8 cellular contexts compared by ENCODE assay signal in genomic region chr2:24123212-24124002, GRCh38. TPM values are rescaled to one million over a fixed set of nuclear protein-coding genes. Genes with fewer than 3 reads are reported as not detected.
DNase-seq lines count a peak whose midpoint lies in the region; ATAC-seq lines count a peak whose summit lies in the region.

TSS of gene FAM228B (plus strand) at chr2:24123469. CDS start at chr2:24124362, 893 bp downstream.
TSS of gene PFN4 (minus strand) at chr2:24123334. CDS start at chr2:24122535, 799 bp downstream.

- CTCF ChIA-PET in activated CD4-positive, alpha-beta memory T cell treated with anti-CD3 and anti-CD28 coated beads, Interleukin-2, amount 10 ng/mL, durations not matched to agents 7 days and 5 days (lab: Charles Lee), result interaction anchor here (0.9 to 2.4 kb wide), 5 partner anchors 39 to 198 kb away, joined by 5 to 9 read pairs (median 6); partner anchors contain the start of genes ATAD2B and TP53I3

- H3K27me3 Mint-ChIP-seq in activated CD4-positive, alpha-beta memory T cell treated with anti-CD3 and anti-CD28 coated beads, Interleukin-2, amount 10 ng/mL, durations not matched to agents 7 days and 5 days, result no peaks in the 10 kb centered on the region

- peaks cover 3% of the 10 kb centered on the region for H3K36me3 Mint-ChIP-seq in activated CD4-positive, alpha-beta memory T cell treated with anti-CD3 and anti-CD28 coated beads, Interleukin-2, amount 10 ng/mL, durations not matched to agents 7 days and 5 days (ENCODE audit: low read depth)

- ATAC-seq in GM19328 (IDR thresholded peaks at IDR 0.05; ENCODE audit: unreplicated experiment) (peak; percentile 84), HG03457 (IDR thresholded peaks at IDR 0.05; ENCODE audit: unreplicated experiment) (peak; percentile 87)

- peak within 1 kb of the TSS; percentile 41 for H3K27ac Mint-ChIP-seq in activated CD4-positive, alpha-beta memory T cell treated with anti-CD3 and anti-CD28 coated beads, Interleukin-2, amount 10 ng/mL, durations not matched to agents 7 days and 5 days

- no peaks in the 10 kb centered on the region for H3K9me3 Mint-ChIP-seq in activated CD4-positive, alpha-beta memory T cell treated with anti-CD3 and anti-CD28 coated beads, Interleukin-2, amount 10 ng/mL, durations not matched to agents 7 days and 5 days

- peak; percentile 92 for DNase-seq in CD1c-positive myeloid dendritic cell (ENCODE audit: extremely low spot score)
- DNase-seq in NCI-H526 (lab: John Stamatoyannopoulos, UW), result peak; percentile 43 to 91
- peak; percentile 69 for DNase-seq in activated CD4-positive, alpha-beta memory T cell treated with anti-CD3 and anti-CD28 coated beads, Interleukin-2, amount 10 ng/mL, durations not matched to agents 7 days and 5 days
- peak; percentile 12 for DNase-seq in effector CD4-positive, alpha-beta T cell
- DNase-seq in medulla oblongata (ENCODE audit: extremely low spot score), result peak; percentile 87
- DNase-seq in stimulated activated CD8-positive, alpha-beta memory T cell treated with anti-CD3 and anti-CD28 coated beads, Interleukin-12 subunit alpha, Interleukin-12 subunit beta, amount 100 ng/mL, for 1 hour (ENCODE audit: low read depth), result peak; percentile 29

- H3K4me3 Mint-ChIP-seq in activated CD4-positive, alpha-beta memory T cell treated with anti-CD3 and anti-CD28 coated beads, Interleukin-2, amount 10 ng/mL, durations not matched to agents 7 days and 5 days, result peak within 1 kb of the TSS; percentile 71

- peaks cover 17% of the 10 kb centered on the region for H3K4me1 Mint-ChIP-seq in activated CD4-positive, alpha-beta memory T cell treated with anti-CD3 and anti-CD28 coated beads, Interleukin-2, amount 10 ng/mL, durations not matched to agents 7 days and 5 days

- POLR2A ChIA-PET in activated CD4-positive, alpha-beta memory T cell treated with anti-CD3 and anti-CD28 coated beads, Interleukin-2, amount 10 ng/mL, durations not matched to agents 7 days and 5 days (lab: Charles Lee), result interaction anchor here (0.8 to 1.7 kb wide), 8 partner anchors 40 to 197 kb away, joined by 3 to 5 read pairs (median 4); partner anchors contain the start of genes ATAD2B, FKBP1B, SF3B6 and WDCP

RNA-seq across cellular contexts. Expression of gene FAM228B, which starts in this region (rescaled TPM):
- 1 to 10 TPM; 7.2 to 8.4 TPM for total RNA-seq in activated CD4-positive, alpha-beta memory T cell treated with anti-CD3 and anti-CD28 coated beads, Interleukin-2, amount 10 ng/mL, durations not matched to agents 7 days and 5 days

RNA-seq across cellular contexts. Expression of gene PFN4, which starts in this region (rescaled TPM):
- not detected for total RNA-seq in activated CD4-positive, alpha-beta memory T cell treated with anti-CD3 and anti-CD28 coated beads, Interleukin-2, amount 10 ng/mL, durations not matched to agents 7 days and 5 days

Comparison
In these comparisons a context has a peak if more than half of its experiments do, and no peak if none do; other contexts are left out.
1. Peak in every context shown above with its lines: DNase-seq and ATAC-seq.
2. DNase-seq: peak in every context shown above with its lines; median percentile 92 in CD1c-positive myeloid dendritic cell; 87 in medulla oblongata; 69 in activated CD4-positive, alpha-beta memory T cell treated with anti-CD3 and anti-CD28 coated beads, Interleukin-2, amount 10 ng/mL, durations not matched to agents 7 days and 5 days; 67 in NCI-H526; 29 in stimulated activated CD8-positive, alpha-beta memory T cell treated with anti-CD3 and anti-CD28 coated beads, Interleukin-12 subunit alpha, Interleukin-12 subunit beta, amount 100 ng/mL, for 1 hour; 12 in effector CD4-positive, alpha-beta T cell.